Comparison of ENCODE assay signal across 19 cellular contexts in genomic region chr16:10767127-10767526, GRCh38. TPM values are rescaled to one million over a fixed set of nuclear protein-coding genes. Genes with fewer than 3 reads are reported as not detected.
DNase-seq lines count a peak whose midpoint lies in the region; ATAC-seq and TF ChIP-seq lines count a peak whose summit lies in the region.
"Had no signal": no experiment of that assay in that cellular context is flagged by ENCODE, and none has a peak within 500 bp of the region (broad histone marks: within the 10 kb centered on the region; RNA-seq: fewer than 3 reads in every experiment).

No MANE protein-coding gene starts in this region.

- CTCF ChIA-PET in CD8-positive, alpha-beta memory T cell (lab: Charles Lee): no interaction called here

- ATAC-seq in foreskin keratinocyte: no peak
- ATAC-seq: A549 had no signal

- peak overlapping the region; percentile 94 for H3K4me2 ChIP-seq in BLaER1
- H3K4me2 ChIP-seq in osteoblast (ENCODE audit: insufficient read depth, low read length): no peak overlapping the region
- H3K4me2 ChIP-seq: A549 had no signal

- intact Hi-C loops in dendritic cell treated with granulocyte-macrophage colony-stimulating factor and Interleukin-4, amounts not matched to agents 40 ng/mL and 50 ng/mL, for 4 days (cut with micrococcal nuclease): loop anchor here (5.0 kb wide), 1 partner anchor 35 kb away; no protein-coding TSS in a partner anchor

- no peak for TF ChIP-seq CTCF in osteoblast (IDR thresholded peaks at IDR 0.05; ENCODE audit: extremely low read depth, low read depth, low read length)
- no peak for TF ChIP-seq CTCF in foreskin keratinocyte (conservative IDR thresholded peaks at IDR 0.05)

- H3K4me3 Mint-ChIP-seq in CD8-positive, alpha-beta memory T cell: no peak overlapping the region
- H3K4me3 Mint-ChIP-seq in dendritic cell treated with granulocyte-macrophage colony-stimulating factor and Interleukin-4, amounts not matched to agents 40 ng/mL and 50 ng/mL, for 4 days: no peak overlapping the region
- H3K4me3 Mint-ChIP-seq: CD4-positive, alpha-beta memory T cell; HFFc6 had no signal

- POLR2A ChIA-PET in CD8-positive, alpha-beta memory T cell (lab: Charles Lee): no interaction called here

- no peak for DNase-seq in CD8-positive, alpha-beta memory T cell
- DNase-seq in osteoblast (ENCODE audit: insufficient read length, low spot score, missing footprints) (peak; percentile 50), T-helper 9 cell (no peak), C1 segment of cervical spinal cord (lab: John Stamatoyannopoulos, UW) (no peak), foreskin keratinocyte (no peak), D341Med (ENCODE audit: low spot score) (no peak)
- DNase-seq: CD4-positive, alpha-beta memory T cell; COR-L47; DMS53; GF-D8; HCEC 1CT; HFFc6; KBM-7 had no signal

- H3K27me3 Mint-ChIP-seq in CD8-positive, alpha-beta memory T cell: no peaks in the 10 kb centered on the region
- no peaks in the 10 kb centered on the region for H3K27me3 Mint-ChIP-seq in dendritic cell treated with granulocyte-macrophage colony-stimulating factor and Interleukin-4, amounts not matched to agents 40 ng/mL and 50 ng/mL, for 4 days
- H3K27me3 Mint-ChIP-seq: CD4-positive, alpha-beta memory T cell had no signal

- H2AFZ ChIP-seq in osteoblast (ENCODE audit: low read length): no peak overlapping the region

- H3K4me3 ChIP-seq in BLaER1: no peak overlapping the region
- no peak overlapping the region for H3K4me3 ChIP-seq in CD8-positive, alpha-beta memory T cell (ENCODE audit: low read length)
- no peak overlapping the region for H3K4me3 ChIP-seq in osteoblast (ENCODE audit: insufficient read depth, low read length)
- H3K4me3 ChIP-seq: A549 had no signal

- peaks cover 41 to 51% (median 47%) of the 10 kb centered on the region in 3 donors for H3K4me1 Mint-ChIP-seq in CD8-positive, alpha-beta memory T cell
- peaks cover 89% of the 10 kb centered on the region for H3K4me1 Mint-ChIP-seq in dendritic cell treated with granulocyte-macrophage colony-stimulating factor and Interleukin-4, amounts not matched to agents 40 ng/mL and 50 ng/mL, for 4 days (ENCODE audit: low read depth)

- H3K9ac ChIP-seq in BLaER1: peak overlapping the region; percentile 27; the same call in 1 of the 2 replicates

- H3K4me1 ChIP-seq in BLaER1: peaks cover 97% of the 10 kb centered on the region
- peaks cover 30% of the 10 kb centered on the region for H3K4me1 ChIP-seq in CD8-positive, alpha-beta memory T cell (ENCODE audit: insufficient read depth, low read length)
- no peaks in the 10 kb centered on the region for H3K4me1 ChIP-seq in osteoblast (ENCODE audit: insufficient read depth, low read length)
- no peaks in the 10 kb centered on the region for H3K4me1 ChIP-seq in foreskin keratinocyte
- H3K4me1 ChIP-seq: A549 had no signal

- peak overlapping the region in 6 of 8 donors; percentile 61 to 97 (median 76) for H3K27ac Mint-ChIP-seq in CD8-positive, alpha-beta memory T cell
- H3K27ac Mint-ChIP-seq in dendritic cell treated with granulocyte-macrophage colony-stimulating factor and Interleukin-4, amounts not matched to agents 40 ng/mL and 50 ng/mL, for 4 days: peak overlapping the region; percentile 81
- H3K27ac Mint-ChIP-seq: HFFc6 had no signal

- H3K9me3 ChIP-seq in BLaER1 (0 out of 2 replicates have a peak, but pooled peaks cover 5% of the 10 kb centered on the region), osteoblast (ENCODE audit: low read depth, low read length) (no peaks in the 10 kb centered on the region)
- no peaks in the 10 kb centered on the region for H3K9me3 ChIP-seq in CD8-positive, alpha-beta memory T cell (ENCODE audit: low read length)
- H3K9me3 ChIP-seq: A549 had no signal

- H3K36me3 ChIP-seq in BLaER1: peaks cover 44% of the 10 kb centered on the region
- H3K36me3 ChIP-seq in CD8-positive, alpha-beta memory T cell (ENCODE audit: insufficient read depth, low read length): peaks cover 13% of the 10 kb centered on the region
- H3K36me3 ChIP-seq in osteoblast (ENCODE audit: insufficient read depth, low read length): peaks cover 6% of the 10 kb centered on the region

- H3K9me3 Mint-ChIP-seq in CD8-positive, alpha-beta memory T cell: no peaks in the 10 kb centered on the region
- H3K9me3 Mint-ChIP-seq in dendritic cell treated with granulocyte-macrophage colony-stimulating factor and Interleukin-4, amounts not matched to agents 40 ng/mL and 50 ng/mL, for 4 days: peaks cover 6% of the 10 kb centered on the region
- H3K9me3 Mint-ChIP-seq: CD4-positive, alpha-beta memory T cell; HFFc6 had no signal

- peak overlapping the region; percentile 78 for H3K27ac ChIP-seq in BLaER1
- no peak overlapping the region for H3K27ac ChIP-seq in CD8-positive, alpha-beta memory T cell (ENCODE audit: low read depth, low read length)
- no peak overlapping the region for H3K27ac ChIP-seq in osteoblast (ENCODE audit: low read depth, low read length)
- no peak overlapping the region for H3K27ac ChIP-seq in foreskin keratinocyte
- H3K27ac ChIP-seq: A549, C4-2B had no signal

- no peaks in the 10 kb centered on the region for H3K79me2 ChIP-seq in osteoblast (ENCODE audit: insufficient read depth, low read length)

- H3K36me3 Mint-ChIP-seq in CD8-positive, alpha-beta memory T cell: peaks cover 12 to 59% (median 15%) of the 10 kb centered on the region in 3 donors
- peaks cover 76% of the 10 kb centered on the region for H3K36me3 Mint-ChIP-seq in dendritic cell treated with granulocyte-macrophage colony-stimulating factor and Interleukin-4, amounts not matched to agents 40 ng/mL and 50 ng/mL, for 4 days (ENCODE audit: low read depth)

- H3K27me3 ChIP-seq in BLaER1: no peaks in the 10 kb centered on the region
- H3K27me3 ChIP-seq in CD8-positive, alpha-beta memory T cell (ENCODE audit: insufficient read depth, low read length, poor library complexity, severe bottlenecking): no peaks in the 10 kb centered on the region
- no peaks in the 10 kb centered on the region for H3K27me3 ChIP-seq in osteoblast (ENCODE audit: insufficient read depth, low read length)
- no peaks in the 10 kb centered on the region for H3K27me3 ChIP-seq in foreskin keratinocyte

- H4K20me1 ChIP-seq in BLaER1 (no peaks in the 10 kb centered on the region), osteoblast (ENCODE audit: insufficient read depth, low read length) (peaks cover 3% of the 10 kb centered on the region)

RNA-seq across cellular contexts. Expression of gene NUBP1, which starts 23.5 kb away (rescaled TPM):
- 10 to 100 TPM; 41.3 to 43.5 TPM for total RNA-seq in CD8-positive, alpha-beta memory T cell
- 30.9 TPM for polyA plus RNA-seq in CD8-positive, alpha-beta memory T cell
- 19.5 and 20.0 TPM in 2 replicates for total RNA-seq in osteoblast
- total RNA-seq in foreskin keratinocyte: 23.9 and 25.0 TPM in 2 replicates
- 29.9 and 30.0 TPM in 2 replicates for polyA plus RNA-seq in foreskin keratinocyte

RNA-seq across cellular contexts. Expression of gene TVP23A, which starts 51.5 kb away (rescaled TPM):
- total RNA-seq in CD8-positive, alpha-beta memory T cell: not detected
- 0.26 TPM for polyA plus RNA-seq in CD8-positive, alpha-beta memory T cell
- total RNA-seq in osteoblast (under 0.01 TPM in 1 of 2 replicates, not detected in the other), foreskin keratinocyte (not detected in 2 replicates)
- polyA plus RNA-seq in foreskin keratinocyte: not detected in 2 replicates
- total RNA-seq: CD4-positive, alpha-beta memory T cell; H4; HFFc6 had no signal
- polyA plus RNA-seq: AG04450 had no signal
